ENCODE assay signal across 8 cellular contexts in genomic region chr18:3451166-3451988, GRCh38. TPM values are rescaled to one million over a fixed set of nuclear protein-coding genes. Genes with fewer than 3 reads are reported as not detected.
A peak's percentile ranks its signal among the peaks of the same experiment; 100 is the strongest.
DNase-seq lines count a peak whose midpoint lies in the region; ATAC-seq, FAIRE-seq and TF ChIP-seq lines count a peak whose summit lies in the region.

No MANE protein-coding gene starts in this region.

- FAIRE-seq in G401.6 (lab: Jason Lieb, UNC), result peak; percentile 90

- no peak for ATAC-seq in GM21825 (IDR thresholded peaks at IDR 0.05; ENCODE audit: unreplicated experiment)
- ATAC-seq in GM19467 (IDR thresholded peaks at IDR 0.05; ENCODE audit: unreplicated experiment), result no peak

- DNase-seq in NCI-H1436 (lab: John Stamatoyannopoulos, UW), result peak; percentile 39
- DNase-seq in WERI-Rb-1, result peak; percentile 83
- peak; percentile 85 for DNase-seq in MCF 10A (ENCODE audit: unreplicated experiment)

- BruUV-seq in MCF 10A (replicated peaks; lab: Mats Ljungman, UMichigan), result TSS peak; percentile 15

- H3K4me3 Mint-ChIP-seq in MCF 10A (ENCODE audit: unreplicated experiment), result peak overlapping the region; percentile 95

- H3K27ac Mint-ChIP-seq in MCF 10A (ENCODE audit: low read depth, unreplicated experiment), result peak overlapping the region; percentile 99

- H3K36me3 Mint-ChIP-seq in MCF 10A (ENCODE audit: insufficient read depth, unreplicated experiment), result peaks cover 55% of the 10 kb centered on the region

- H3K9me3 ChIP-seq in WERI-Rb-1 (ENCODE audit: severe bottlenecking) (no peaks in the 10 kb centered on the region), iPS-20b (ENCODE audit: insufficient read depth, low read depth, low read length) (no peaks in the 10 kb centered on the region), skeletal muscle tissue (ENCODE audit: control insufficient read depth in 3 of 3, low read length in 3 of 3) (no peaks in the 10 kb centered on the region)

- no peaks in the 10 kb centered on the region for H3K27me3 ChIP-seq in WERI-Rb-1 (ENCODE audit: insufficient read depth, low read depth, severe bottlenecking)
- no peaks in the 10 kb centered on the region for H3K27me3 ChIP-seq in iPS-20b (ENCODE audit: insufficient read depth, low read length)
- no peaks in the 10 kb centered on the region for H3K27me3 ChIP-seq in skeletal muscle tissue (ENCODE audit: control insufficient read depth in 3 of 3, insufficient read depth in 3 of 3, low read length in 3 of 3)

- H3K4me3 ChIP-seq in WERI-Rb-1 (ENCODE audit: low read depth, low read length) (peak overlapping the region; percentile 80), iPS-20b (ENCODE audit: low read length) (peak overlapping the region; percentile 99), skeletal muscle tissue (ENCODE audit: low read length in 3 of 3) (peak overlapping the region; percentile 80 to 95 (median 91))

- H3K4me1 ChIP-seq in iPS-20b (ENCODE audit: insufficient read depth, low read length), result peaks cover 20% of the 10 kb centered on the region
- peaks cover 12 to 47% (median 26%) of the 10 kb centered on the region in 3 donors for H3K4me1 ChIP-seq in skeletal muscle tissue (ENCODE audit: control insufficient read depth in 3 of 3, insufficient read depth in 3 of 3, low read length in 3 of 3)

- H3K36me3 ChIP-seq in WERI-Rb-1, result peaks cover 4% of the 10 kb centered on the region
- peaks cover 26% of the 10 kb centered on the region for H3K36me3 ChIP-seq in iPS-20b (ENCODE audit: insufficient read depth, low read depth, low read length)
- H3K36me3 ChIP-seq in skeletal muscle tissue (ENCODE audit: control insufficient read depth in 3 of 3, insufficient read depth in 3 of 3, low read length in 3 of 3), result peaks cover 0 to 4% (median 1%) of the 10 kb centered on the region in 3 donors

- CTCF ChIA-PET in MCF 10A (lab: Yijun Ruan, JAX), result interaction anchor here (0.5 to 5.7 kb wide), 12 partner anchors 9 to 468 kb away, joined by 3 to 86 read pairs (median 4); no protein-coding TSS in a partner anchor

- peak overlapping the region; percentile 85 for H3K27ac ChIP-seq in WERI-Rb-1
- H3K27ac ChIP-seq in iPS-20b (ENCODE audit: low read length), result peak overlapping the region; percentile 96
- H3K27ac ChIP-seq in skeletal muscle tissue (ENCODE audit: low read depth, low read length), result peak overlapping the region; percentile 98

- no peaks in the 10 kb centered on the region for H3K9me3 Mint-ChIP-seq in MCF 10A (ENCODE audit: unreplicated experiment)

- intact Hi-C loops in MCF 10A (cut with micrococcal nuclease), result no loop called here

- no peak for TF ChIP-seq CTCF in WERI-Rb-1 (IDR thresholded peaks at IDR 0.05; ENCODE audit: low read depth, low read length)
- no peak for TF ChIP-seq CTCF in MCF 10A (IDR thresholded peaks at IDR 0.05; ENCODE audit: unreplicated experiment)

- POLR2A ChIA-PET in MCF 10A (lab: Yijun Ruan, JAX), result interaction anchor here (0.6 to 12.0 kb wide), 37 partner anchors 12 to 1619 kb away, joined by 3 to 325 read pairs (median 8); partner anchors contain the start of genes MYL12A and MYL12B

- peaks cover 19% of the 10 kb centered on the region for H3K4me1 Mint-ChIP-seq in MCF 10A (ENCODE audit: insufficient read depth, unreplicated experiment)

- H3K27me3 Mint-ChIP-seq in MCF 10A (ENCODE audit: insufficient read depth, unreplicated experiment), result no peaks in the 10 kb centered on the region

- H3K9ac ChIP-seq in iPS-20b (ENCODE audit: low read depth, low read length) (peak overlapping the region; percentile 95), skeletal muscle tissue (ENCODE audit: low read depth in 1 of 3, low read length in 3 of 3) (peak overlapping the region; percentile 94 to 98 (median 98))

RNA-seq across cellular contexts. Expression of gene TGIF1, which starts 1.4 kb away (rescaled TPM):
- total RNA-seq in MCF 10A (2022) (161 and 172 TPM in 2 replicates), skeletal muscle tissue (55.3 TPM)
